2 cellular contexts compared by ENCODE assay signal in the genomic region with DNA sequence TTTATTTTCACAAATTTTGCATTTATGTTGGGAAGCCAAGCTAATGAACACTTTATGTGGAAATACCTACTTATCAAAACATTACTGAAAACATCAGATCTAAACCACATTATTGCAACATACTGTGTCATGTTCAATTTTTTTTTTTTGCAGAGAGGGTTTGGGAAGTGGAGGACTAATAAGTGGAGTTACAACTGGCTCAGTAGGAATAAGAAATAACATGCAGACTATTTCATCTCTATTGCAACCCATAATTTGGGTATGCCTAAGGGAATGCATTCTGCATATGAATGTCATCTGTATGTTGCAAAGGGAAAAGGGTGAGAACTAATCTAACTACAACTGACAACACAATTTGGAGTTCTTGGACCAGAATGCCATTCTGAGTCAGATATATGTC.
A peak's percentile ranks its signal among the peaks of the same experiment; 100 is the strongest.
TF ChIP-seq lines count a peak whose summit lies in the region.

No MANE protein-coding gene starts in this region.

TF ChIP-seq in SK-N-SH treated with all-trans-retinoic acid at 6 μM for 48 hours, 23 proteins besides CTCF, POLR2A, EP300 and RAD21:
- TF ChIP-seq RARB (CRISPR knock-in tag; IDR thresholded peaks at IDR 0.05): no peak
- TF ChIP-seq OSR1 (CRISPR knock-in tag; IDR thresholded peaks at IDR 0.05): no peak
- no peak for TF ChIP-seq ARNTL (CRISPR knock-in tag; IDR thresholded peaks at IDR 0.05; ENCODE audit: borderline replicate concordance, low read depth)
- TF ChIP-seq PPARA (CRISPR knock-in tag; IDR thresholded peaks at IDR 0.05; ENCODE audit: borderline replicate concordance): no peak
- TF ChIP-seq, protein P1, sequence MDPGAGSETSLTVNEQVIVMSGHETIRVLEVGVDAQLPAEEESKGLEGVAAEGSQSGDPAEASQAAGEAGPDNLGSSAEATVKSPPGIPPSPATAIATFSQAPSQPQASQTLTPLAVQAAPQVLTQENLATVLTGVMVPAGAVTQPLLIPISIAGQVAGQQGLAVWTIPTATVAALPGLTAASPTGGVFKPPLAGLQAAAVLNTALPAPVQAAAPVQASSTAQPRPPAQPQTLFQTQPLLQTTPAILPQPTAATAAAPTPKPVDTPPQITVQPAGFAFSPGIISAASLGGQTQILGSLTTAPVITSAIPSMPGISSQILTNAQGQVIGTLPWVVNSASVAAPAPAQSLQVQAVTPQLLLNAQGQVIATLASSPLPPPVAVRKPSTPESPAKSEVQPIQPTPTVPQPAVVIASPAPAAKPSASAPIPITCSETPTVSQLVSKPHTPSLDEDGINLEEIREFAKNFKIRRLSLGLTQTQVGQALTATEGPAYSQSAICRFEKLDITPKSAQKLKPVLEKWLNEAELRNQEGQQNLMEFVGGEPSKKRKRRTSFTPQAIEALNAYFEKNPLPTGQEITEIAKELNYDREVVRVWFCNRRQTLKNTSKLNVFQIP (CRISPR knock-in tag; IDR thresholded peaks at IDR 0.05; ENCODE audit: borderline replicate concordance, low read depth): no peak
- no peak for TF ChIP-seq GLIS3 (CRISPR knock-in tag; IDR thresholded peaks at IDR 0.05)
- TF ChIP-seq ISL1 (CRISPR knock-in tag; IDR thresholded peaks at IDR 0.05): 0 out of 2 replicates have a peak, but pooled peaks have one; percentile 34
- peak; percentile 76 for TF ChIP-seq ZFP30 (CRISPR knock-in tag; IDR thresholded peaks at IDR 0.05)
- TF ChIP-seq, protein P2, sequence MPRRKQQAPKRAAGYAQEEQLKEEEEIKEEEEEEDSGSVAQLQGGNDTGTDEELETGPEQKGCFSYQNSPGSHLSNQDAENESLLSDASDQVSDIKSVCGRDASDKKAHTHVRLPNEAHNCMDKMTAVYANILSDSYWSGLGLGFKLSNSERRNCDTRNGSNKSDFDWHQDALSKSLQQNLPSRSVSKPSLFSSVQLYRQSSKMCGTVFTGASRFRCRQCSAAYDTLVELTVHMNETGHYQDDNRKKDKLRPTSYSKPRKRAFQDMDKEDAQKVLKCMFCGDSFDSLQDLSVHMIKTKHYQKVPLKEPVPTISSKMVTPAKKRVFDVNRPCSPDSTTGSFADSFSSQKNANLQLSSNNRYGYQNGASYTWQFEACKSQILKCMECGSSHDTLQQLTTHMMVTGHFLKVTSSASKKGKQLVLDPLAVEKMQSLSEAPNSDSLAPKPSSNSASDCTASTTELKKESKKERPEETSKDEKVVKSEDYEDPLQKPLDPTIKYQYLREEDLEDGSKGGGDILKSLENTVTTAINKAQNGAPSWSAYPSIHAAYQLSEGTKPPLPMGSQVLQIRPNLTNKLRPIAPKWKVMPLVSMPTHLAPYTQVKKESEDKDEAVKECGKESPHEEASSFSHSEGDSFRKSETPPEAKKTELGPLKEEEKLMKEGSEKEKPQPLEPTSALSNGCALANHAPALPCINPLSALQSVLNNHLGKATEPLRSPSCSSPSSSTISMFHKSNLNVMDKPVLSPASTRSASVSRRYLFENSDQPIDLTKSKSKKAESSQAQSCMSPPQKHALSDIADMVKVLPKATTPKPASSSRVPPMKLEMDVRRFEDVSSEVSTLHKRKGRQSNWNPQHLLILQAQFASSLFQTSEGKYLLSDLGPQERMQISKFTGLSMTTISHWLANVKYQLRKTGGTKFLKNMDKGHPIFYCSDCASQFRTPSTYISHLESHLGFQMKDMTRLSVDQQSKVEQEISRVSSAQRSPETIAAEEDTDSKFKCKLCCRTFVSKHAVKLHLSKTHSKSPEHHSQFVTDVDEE (CRISPR knock-in tag; IDR thresholded peaks at IDR 0.05): no peak

TF ChIP-seq in SK-N-SH, 30 proteins besides CTCF, POLR2A, EP300 and RAD21:
- TF ChIP-seq MXI1 (IDR thresholded peaks at IDR 0.05; ENCODE audit: low read depth, low read length) (no peak), MEF2A (IDR thresholded peaks at IDR 0.05; ENCODE audit: borderline replicate concordance, low read depth) (no peak), TAF1 (IDR thresholded peaks at IDR 0.05; ENCODE audit: borderline replicate concordance, low read depth, low read length) (no peak), FOXM1 (IDR thresholded peaks at IDR 0.05; ENCODE audit: low read depth) (no peak), RFX5 (IDR thresholded peaks at IDR 0.05; ENCODE audit: low read length) (no peak)
